ENCODE assay signal across 1 cellular context in genomic region chr1:3021233-3021671, GRCh38.
TF ChIP-seq lines count a peak whose summit lies in the region.

Gene ACTRT2 (plus strand): TSS chr1:3021467. CDS start chr1:3021687, 220 bp downstream.

TF ChIP-seq in K562, 482 proteins besides CTCF, POLR2A, EP300 and RAD21 (continued from another document):
- TF ChIP-seq AFF4 (CRISPR knock-in tag; IDR thresholded peaks at IDR 0.05) (no peak), ZNF75A (CRISPR knock-in tag; IDR thresholded peaks at IDR 0.05) (no peak), ZNF668 (CRISPR knock-in tag; IDR thresholded peaks at IDR 0.05) (no peak), PCBP1 (IDR thresholded peaks at IDR 0.05; ENCODE audit: low read depth, low read length, poor library complexity, severe bottlenecking) (no peak), HMG20A (CRISPR knock-in tag; conservative IDR thresholded peaks at IDR 0.05) (no peak), NUFIP1 (IDR thresholded peaks at IDR 0.05; ENCODE audit: partially characterized antibody) (no peak)
